In genomic region chr7:92754756-92755581, GRCh38 we compare ENCODE assay signal across 9 cellular contexts.
DNase-seq lines count a peak whose midpoint lies in the region; ATAC-seq and TF ChIP-seq lines count a peak whose summit lies in the region.
"Had no signal": no experiment of that assay in that cellular context is flagged by ENCODE, and none has a peak within 500 bp of the region (broad histone marks: within the 10 kb centered on the region; RNA-seq: fewer than 3 reads in every experiment).

No MANE protein-coding gene starts in this region.

- H3K4me2 ChIP-seq in DND-41 (ENCODE audit: insufficient read depth, low read length), result peak overlapping the region; percentile 62
- H3K4me2 ChIP-seq in Loucy (ENCODE audit: low read depth, low read length, poor library complexity, severe bottlenecking), result peak overlapping the region; percentile 81

- H3K9ac ChIP-seq in DND-41 (ENCODE audit: low read depth, low read length), result peak overlapping the region; percentile 68
- H3K9ac ChIP-seq in Loucy (ENCODE audit: low read depth, low read length, poor library complexity, severe bottlenecking), result peak overlapping the region; percentile 90

- POLR2A ChIA-PET in naive thymus-derived CD4-positive, alpha-beta T cell (lab: Charles Lee), result no interaction called here

- H3K9me3 ChIP-seq in DND-41 (ENCODE audit: insufficient read depth, low read length, severe bottlenecking), result no peaks in the 10 kb centered on the region
- H3K9me3 ChIP-seq in Loucy (ENCODE audit: insufficient read depth, low read depth, low read length), result no peaks in the 10 kb centered on the region
- no peaks in the 10 kb centered on the region for H3K9me3 ChIP-seq in naive thymus-derived CD4-positive, alpha-beta T cell (ENCODE audit: control insufficient read depth in 2 of 3, low read length in 3 of 3)
- H3K9me3 ChIP-seq in testis, result no peaks in the 10 kb centered on the region
- H3K9me3 ChIP-seq: upper lobe of left lung had no signal

- H3K36me3 ChIP-seq in DND-41 (ENCODE audit: insufficient read depth, low read length) (peaks cover 74% of the 10 kb centered on the region), Loucy (ENCODE audit: insufficient read depth, low read length) (peaks cover 72% of the 10 kb centered on the region), testis (ENCODE audit: low read depth, missing control alignments) (no peaks in the 10 kb centered on the region)
- H3K36me3 ChIP-seq in naive thymus-derived CD4-positive, alpha-beta T cell (ENCODE audit: control insufficient read depth in 2 of 3, insufficient read depth in 3 of 3, low read length in 3 of 3), result no peaks in the 10 kb centered on the region
- H3K36me3 ChIP-seq: upper lobe of left lung had no signal

- TF ChIP-seq CTCF in DND-41 (IDR thresholded peaks at IDR 0.05; ENCODE audit: borderline replicate concordance, extremely low read depth, low read length, poor library complexity, severe bottlenecking) (no peak), Loucy (conservative IDR thresholded peaks at IDR 0.05; ENCODE audit: low read length) (no peak), testis (IDR thresholded peaks at IDR 0.05) (no peak)

- peaks cover 84% of the 10 kb centered on the region for H3K4me1 Mint-ChIP-seq in activated T-helper 1 cell treated with anti-CD3 and anti-CD28 coated beads, Interleukin-12 subunit alpha, Interleukin-12 subunit beta, Interleukin-2, Interleukin-4 antibody, amounts not matched to agents 30 ng/mL and 10 ng/mL and 1 ng/mL, durations not matched to agents 14 hours and 24 hours and 36 hours (ENCODE audit: low read depth)
- peaks cover 6 to 67% (median 24%) of the 10 kb centered on the region in 7 donors for H3K4me1 Mint-ChIP-seq in naive thymus-derived CD4-positive, alpha-beta T cell

- H3K9me2 ChIP-seq in Loucy (replicated peaks; ENCODE audit: low read depth, low read length), result no peaks in the 10 kb centered on the region

- H2AFZ ChIP-seq in DND-41 (ENCODE audit: low read depth, low read length) (peak overlapping the region; percentile 44; the same call in 1 of the 2 replicates), Loucy (ENCODE audit: low read length) (no peak overlapping the region)

- DNase-seq in DND-41 (peak; percentile 93), testis (no peak)
- no peak for DNase-seq in activated T-helper 1 cell treated with anti-CD3 and anti-CD28 coated beads, Interleukin-12 subunit alpha, Interleukin-12 subunit beta, Interleukin-2, Interleukin-4 antibody, amounts not matched to agents 30 ng/mL and 10 ng/mL and 1 ng/mL, durations not matched to agents 14 hours and 24 hours and 36 hours (ENCODE audit: low spot score)
- no peak for DNase-seq in naive thymus-derived CD4-positive, alpha-beta T cell

- H3K4me3 ChIP-seq in DND-41 (ENCODE audit: low read depth in 1 of 2, low read length in 2 of 2) (peak overlapping the region in 1 of 2 experiments; percentile 43; a peak in 2 of 4 replicates), Loucy (ENCODE audit: low read length, poor library complexity, severe bottlenecking) (peak overlapping the region; percentile 63), testis (no peak overlapping the region)
- H3K4me3 ChIP-seq in naive thymus-derived CD4-positive, alpha-beta T cell (ENCODE audit: low read length), result no peak overlapping the region
- H3K4me3 ChIP-seq: upper lobe of left lung had no signal

- H3K27ac Mint-ChIP-seq in activated T-helper 1 cell treated with anti-CD3 and anti-CD28 coated beads, Interleukin-12 subunit alpha, Interleukin-12 subunit beta, Interleukin-2, Interleukin-4 antibody, amounts not matched to agents 30 ng/mL and 10 ng/mL and 1 ng/mL, durations not matched to agents 14 hours and 24 hours and 36 hours, result peak overlapping the region; percentile 35
- peak overlapping the region in 5 of 9 donors; percentile 5 to 66 (median 46) for H3K27ac Mint-ChIP-seq in naive thymus-derived CD4-positive, alpha-beta T cell

- H3K36me3 Mint-ChIP-seq in activated T-helper 1 cell treated with anti-CD3 and anti-CD28 coated beads, Interleukin-12 subunit alpha, Interleukin-12 subunit beta, Interleukin-2, Interleukin-4 antibody, amounts not matched to agents 30 ng/mL and 10 ng/mL and 1 ng/mL, durations not matched to agents 14 hours and 24 hours and 36 hours (ENCODE audit: low read depth), result peaks cover 65% of the 10 kb centered on the region
- H3K36me3 Mint-ChIP-seq in naive thymus-derived CD4-positive, alpha-beta T cell, result peaks cover 7 to 58% (median 19%) of the 10 kb centered on the region in 5 donors

- no peaks in the 10 kb centered on the region for H3K27me3 Mint-ChIP-seq in activated T-helper 1 cell treated with anti-CD3 and anti-CD28 coated beads, Interleukin-12 subunit alpha, Interleukin-12 subunit beta, Interleukin-2, Interleukin-4 antibody, amounts not matched to agents 30 ng/mL and 10 ng/mL and 1 ng/mL, durations not matched to agents 14 hours and 24 hours and 36 hours (ENCODE audit: insufficient read depth)
- H3K27me3 Mint-ChIP-seq in naive thymus-derived CD4-positive, alpha-beta T cell, result no peaks in the 10 kb centered on the region

- H3K4me1 ChIP-seq in DND-41 (ENCODE audit: insufficient read depth, low read length), result peaks cover 91% of the 10 kb centered on the region
- peaks cover 85% of the 10 kb centered on the region for H3K4me1 ChIP-seq in Loucy (ENCODE audit: insufficient read depth, low read length, poor library complexity, severe bottlenecking)
- no peaks in the 10 kb centered on the region for H3K4me1 ChIP-seq in naive thymus-derived CD4-positive, alpha-beta T cell (ENCODE audit: control insufficient read depth in 2 of 2, insufficient read depth in 2 of 2, low read length in 2 of 2)
- no peaks in the 10 kb centered on the region for H3K4me1 ChIP-seq in testis

- H4K20me1 ChIP-seq in DND-41 (ENCODE audit: insufficient read depth, low read length), result no peaks in the 10 kb centered on the region
- H4K20me1 ChIP-seq in Loucy (ENCODE audit: insufficient read depth, low read length, poor library complexity, severe bottlenecking), result peaks cover 28% of the 10 kb centered on the region

- H3K27me3 ChIP-seq in DND-41 (ENCODE audit: insufficient read depth, low read length, poor library complexity), result no peaks in the 10 kb centered on the region
- no peaks in the 10 kb centered on the region for H3K27me3 ChIP-seq in Loucy (ENCODE audit: insufficient read depth, low read length, poor library complexity, severe bottlenecking)
- no peaks in the 10 kb centered on the region for H3K27me3 ChIP-seq in naive thymus-derived CD4-positive, alpha-beta T cell (ENCODE audit: control insufficient read depth in 2 of 2, insufficient read depth in 2 of 2, low read length in 2 of 2)
- H3K27me3 ChIP-seq in testis, result no peaks in the 10 kb centered on the region
- H3K27me3 ChIP-seq: upper lobe of left lung had no signal

- H3K27ac ChIP-seq in DND-41 (ENCODE audit: low read length), result peak overlapping the region; percentile 99
- H3K27ac ChIP-seq in naive thymus-derived CD4-positive, alpha-beta T cell (ENCODE audit: low read depth, low read length), result no peak overlapping the region
- H3K27ac ChIP-seq in testis, result no peak overlapping the region
- H3K27ac ChIP-seq: upper lobe of left lung had no signal

- no peak for TF ChIP-seq POLR2A in testis (IDR thresholded peaks at IDR 0.05)

- 64 to 77% methylated on average over 11 of the region's 11 CpGs for WGBS in testis, 2 donors

- CTCF ChIA-PET in naive thymus-derived CD4-positive, alpha-beta T cell (lab: Charles Lee), result no interaction called here

- peaks cover 22% of the 10 kb centered on the region for H3F3A ChIP-seq in Loucy (ENCODE audit: low read depth)

- ATAC-seq in DND-41 (ENCODE audit: insufficient read depth, low read depth) (peak; percentile 91), GM18498 (IDR thresholded peaks at IDR 0.05; ENCODE audit: unreplicated experiment) (no peak), HG03095 (IDR thresholded peaks at IDR 0.05; ENCODE audit: unreplicated experiment) (no peak), HG02884 (IDR thresholded peaks at IDR 0.05; ENCODE audit: unreplicated experiment) (no peak)
- ATAC-seq in naive thymus-derived CD4-positive, alpha-beta T cell, result peak; percentile 70

- intact Hi-C loops in activated T-helper 1 cell treated with anti-CD3 and anti-CD28 coated beads, Interleukin-12 subunit alpha, Interleukin-12 subunit beta, Interleukin-2, Interleukin-4 antibody, amounts not matched to agents 30 ng/mL and 10 ng/mL and 1 ng/mL, durations not matched to agents 14 hours and 24 hours and 36 hours (cut with micrococcal nuclease), result no loop called here
- intact Hi-C loops in naive thymus-derived CD4-positive, alpha-beta T cell (cut with micrococcal nuclease), result no loop called here
- intact Hi-C loops in testis (cut with DNase I; ENCODE audit: low total_unique reads), result no loop called here

- peaks cover 98% of the 10 kb centered on the region for H3K79me2 ChIP-seq in DND-41 (ENCODE audit: insufficient read depth, low read length)
- peaks cover 91% of the 10 kb centered on the region for H3K79me2 ChIP-seq in Loucy (ENCODE audit: insufficient read depth, low read length)

- H3K4me3 Mint-ChIP-seq in activated T-helper 1 cell treated with anti-CD3 and anti-CD28 coated beads, Interleukin-12 subunit alpha, Interleukin-12 subunit beta, Interleukin-2, Interleukin-4 antibody, amounts not matched to agents 30 ng/mL and 10 ng/mL and 1 ng/mL, durations not matched to agents 14 hours and 24 hours and 36 hours, result peak overlapping the region; percentile 13
- peak overlapping the region in 1 of 10 donors; percentile 51 for H3K4me3 Mint-ChIP-seq in naive thymus-derived CD4-positive, alpha-beta T cell

- H3K9me3 Mint-ChIP-seq in activated T-helper 1 cell treated with anti-CD3 and anti-CD28 coated beads, Interleukin-12 subunit alpha, Interleukin-12 subunit beta, Interleukin-2, Interleukin-4 antibody, amounts not matched to agents 30 ng/mL and 10 ng/mL and 1 ng/mL, durations not matched to agents 14 hours and 24 hours and 36 hours, result peaks cover 4% of the 10 kb centered on the region
- peaks cover 0 to 7% (median 0%) of the 10 kb centered on the region in 11 donors for H3K9me3 Mint-ChIP-seq in naive thymus-derived CD4-positive, alpha-beta T cell

Comparison
In these comparisons a context has a peak if more than half of its experiments do, and no peak if none do; other contexts are left out.
1. ATAC-seq: peak in DND-41 (single experiment) and naive thymus-derived CD4-positive, alpha-beta T cell (single experiment); none in GM18498 (single experiment), HG03095 (single experiment) and HG02884 (single experiment).